Comparison of ENCODE assay signal across 13 cellular contexts in genomic region chr3:8357859-8358258, GRCh38.
DNase-seq lines count a peak whose midpoint lies in the region; ATAC-seq and TF ChIP-seq lines count a peak whose summit lies in the region.
"Had no signal": no experiment of that assay in that cellular context is flagged by ENCODE, and none has a peak within 500 bp of the region (broad histone marks: within the 10 kb centered on the region; RNA-seq: fewer than 3 reads in every experiment).

No MANE protein-coding gene starts in this region.

- intact Hi-C loops in naive thymus-derived CD4-positive, alpha-beta T cell (cut with micrococcal nuclease), result loop anchor here in 1 of 2 donors (1.0 to 5.0 kb wide), 6 partner anchors 21 to 481 kb away; partner anchors contain the start of gene LMCD1

- no peaks in the 10 kb centered on the region for H3K9me2 ChIP-seq in GM23248 (ENCODE audit: insufficient read depth)

- 68 to 69% methylated on average over 7 of the region's 7 CpGs for WGBS in GM23248 (ENCODE audit: low coverage in 1 of 2, low lambda C conversion rate in 2 of 2, missing lambda C conversion rate in 2 of 2), 2 experiments

- H3F3A ChIP-seq in GM23248 (ENCODE audit: insufficient read depth), result no peaks in the 10 kb centered on the region

- H3K4me1 ChIP-seq in CD4-positive, CD25-positive, alpha-beta regulatory T cell (ENCODE audit: control insufficient read depth, insufficient read depth, low read length, poor library complexity, severe bottlenecking), result peaks cover 35% of the 10 kb centered on the region
- H3K4me1 ChIP-seq in naive thymus-derived CD4-positive, alpha-beta T cell (ENCODE audit: control insufficient read depth in 2 of 2, insufficient read depth in 2 of 2, low read length in 2 of 2), result peaks cover 32 to 35% of the 10 kb centered on the region in 2 donors
- no peaks in the 10 kb centered on the region for H3K4me1 ChIP-seq in GM23248 (ENCODE audit: insufficient read depth)

- no peaks in the 10 kb centered on the region for H3K36me3 ChIP-seq in CD4-positive, CD25-positive, alpha-beta regulatory T cell (ENCODE audit: control insufficient read depth, insufficient read depth, low read length)
- no peaks in the 10 kb centered on the region for H3K36me3 ChIP-seq in naive thymus-derived CD4-positive, alpha-beta T cell (ENCODE audit: control insufficient read depth in 2 of 3, insufficient read depth in 3 of 3, low read length in 3 of 3)
- no peaks in the 10 kb centered on the region for H3K36me3 ChIP-seq in GM23248 (ENCODE audit: low read depth)

- H2AFZ ChIP-seq in GM23248, result no peak overlapping the region

- peaks cover 0 to 26% (median 9%) of the 10 kb centered on the region in 7 donors for H3K9me3 Mint-ChIP-seq in CD4-positive, CD25-positive, alpha-beta regulatory T cell
- H3K9me3 Mint-ChIP-seq in activated T-helper 17 cell treated with anti-CD3 and anti-CD28 coated beads, Interleukin-2, amount 50 U/mL, for 72 hours, result peaks cover 21% of the 10 kb centered on the region
- peaks cover 0 to 46% (median 25%) of the 10 kb centered on the region in 11 donors for H3K9me3 Mint-ChIP-seq in naive thymus-derived CD4-positive, alpha-beta T cell

- POLR2A ChIA-PET in naive thymus-derived CD4-positive, alpha-beta T cell (lab: Charles Lee), result interaction anchor here (1.0 to 1.3 kb wide), 4 partner anchors 10 to 59 kb away, joined by 3 to 4 read pairs (median 4); no protein-coding TSS in a partner anchor

- H3K79me2 ChIP-seq in GM23248 (ENCODE audit: insufficient read depth), result no peaks in the 10 kb centered on the region

- H3K27ac Mint-ChIP-seq in CD4-positive, CD25-positive, alpha-beta regulatory T cell, result peak overlapping the region; percentile 95 to 99 (median 96)
- H3K27ac Mint-ChIP-seq in activated T-helper 17 cell treated with anti-CD3 and anti-CD28 coated beads, Interleukin-2, amount 50 U/mL, for 72 hours, result peak overlapping the region; percentile 85
- peak overlapping the region; percentile 80 to 95 (median 90) for H3K27ac Mint-ChIP-seq in naive thymus-derived CD4-positive, alpha-beta T cell

- TF ChIP-seq CTCF in HL-60 (IDR thresholded peaks at IDR 0.05; ENCODE audit: insufficient read depth, low read length), result no peak

- ATAC-seq in CD4-positive, CD25-positive, alpha-beta regulatory T cell (ENCODE audit: low read depth in 2 of 2), result no peak
- ATAC-seq in activated T-helper 17 cell treated with anti-CD3 and anti-CD28 coated beads, Interleukin-2, amount 50 U/mL, for 72 hours (replicated peaks), result no peak
- no peak for ATAC-seq in naive thymus-derived CD4-positive, alpha-beta T cell

- peak overlapping the region; percentile 92 for H3K27ac ChIP-seq in CD4-positive, CD25-positive, alpha-beta regulatory T cell (ENCODE audit: insufficient read depth, low read length, poor library complexity, severe bottlenecking)
- H3K27ac ChIP-seq in HL-60 (replicated peaks) (peak overlapping the region; percentile 75), GM23248 (no peak overlapping the region)
- peak overlapping the region; percentile 74 for H3K27ac ChIP-seq in naive thymus-derived CD4-positive, alpha-beta T cell (ENCODE audit: low read depth, low read length)
- H3K27ac ChIP-seq: testis had no signal

- no peaks in the 10 kb centered on the region for H3K9me3 ChIP-seq in CD4-positive, CD25-positive, alpha-beta regulatory T cell (ENCODE audit: control insufficient read depth in 2 of 2, low read length in 2 of 2)
- peaks cover 0 to 3% (median 0%) of the 10 kb centered on the region in 3 experiments for H3K9me3 ChIP-seq in naive thymus-derived CD4-positive, alpha-beta T cell (ENCODE audit: control insufficient read depth in 2 of 3, low read length in 3 of 3)
- H3K9me3 ChIP-seq in GM23248 (ENCODE audit: low read depth), result no peaks in the 10 kb centered on the region
- H3K9me3 ChIP-seq: testis had no signal

- CTCF ChIA-PET in naive thymus-derived CD4-positive, alpha-beta T cell (lab: Charles Lee), result interaction anchor here (2.5 kb wide), 1 partner anchor 60 kb away, joined by 9 read pairs; no protein-coding TSS in a partner anchor

- peak overlapping the region; percentile 62 for H3K4me3 ChIP-seq in CD4-positive, CD25-positive, alpha-beta regulatory T cell (ENCODE audit: low read depth, low read length)
- H3K4me3 ChIP-seq in HL-60 (replicated peaks; ENCODE audit: insufficient read depth, low read length), result no peak overlapping the region
- peak overlapping the region; percentile 31 for H3K4me3 ChIP-seq in naive thymus-derived CD4-positive, alpha-beta T cell (ENCODE audit: low read length)
- no peak overlapping the region for H3K4me3 ChIP-seq in GM23248
- H3K4me3 ChIP-seq: testis had no signal

- H4K20me1 ChIP-seq in GM23248 (ENCODE audit: insufficient read depth), result no peaks in the 10 kb centered on the region

- no peak overlapping the region for H3K9ac ChIP-seq in GM23248

- peaks cover 12 to 52% (median 35%) of the 10 kb centered on the region in 4 donors for H3K4me1 Mint-ChIP-seq in CD4-positive, CD25-positive, alpha-beta regulatory T cell
- peaks cover 24% of the 10 kb centered on the region for H3K4me1 Mint-ChIP-seq in activated T-helper 17 cell treated with anti-CD3 and anti-CD28 coated beads, Interleukin-2, amount 50 U/mL, for 72 hours
- H3K4me1 Mint-ChIP-seq in naive thymus-derived CD4-positive, alpha-beta T cell, result peaks cover 25 to 70% (median 66%) of the 10 kb centered on the region in 7 donors

- peaks cover 15% of the 10 kb centered on the region for H3K36me3 Mint-ChIP-seq in CD4-positive, CD25-positive, alpha-beta regulatory T cell
- no peaks in the 10 kb centered on the region for H3K36me3 Mint-ChIP-seq in activated T-helper 17 cell treated with anti-CD3 and anti-CD28 coated beads, Interleukin-2, amount 50 U/mL, for 72 hours (ENCODE audit: low read depth)
- H3K36me3 Mint-ChIP-seq in naive thymus-derived CD4-positive, alpha-beta T cell, result peaks cover 12 to 40% (median 20%) of the 10 kb centered on the region in 5 donors

- H3K27me3 ChIP-seq in CD4-positive, CD25-positive, alpha-beta regulatory T cell (ENCODE audit: control insufficient read depth, insufficient read depth, low read length), result no peaks in the 10 kb centered on the region
- H3K27me3 ChIP-seq in HL-60 (ENCODE audit: insufficient read depth, poor library complexity, severe bottlenecking), result no peaks in the 10 kb centered on the region
- no peaks in the 10 kb centered on the region for H3K27me3 ChIP-seq in naive thymus-derived CD4-positive, alpha-beta T cell (ENCODE audit: control insufficient read depth in 2 of 2, insufficient read depth in 2 of 2, low read length in 2 of 2)
- peaks cover 3% of the 10 kb centered on the region; the same call in 1 of the 2 replicates for H3K27me3 ChIP-seq in GM23248 (replicated peaks; ENCODE audit: insufficient read depth)
- H3K27me3 ChIP-seq: testis had no signal

- in situ Hi-C loops in GM23248 (cut with MboI), result no loop called here

- H3K27me3 Mint-ChIP-seq in CD4-positive, CD25-positive, alpha-beta regulatory T cell, result peaks cover 10% of the 10 kb centered on the region
- no peaks in the 10 kb centered on the region for H3K27me3 Mint-ChIP-seq in activated T-helper 17 cell treated with anti-CD3 and anti-CD28 coated beads, Interleukin-2, amount 50 U/mL, for 72 hours
- H3K27me3 Mint-ChIP-seq in naive thymus-derived CD4-positive, alpha-beta T cell, result peaks cover 0 to 3% (median 0%) of the 10 kb centered on the region in 5 donors

- no peak overlapping the region for H3K4me2 ChIP-seq in GM23248 (ENCODE audit: unreplicated experiment)

- DNase-seq in CD4-positive, CD25-positive, alpha-beta regulatory T cell, result peak in 1 of 3 donors; percentile 2
- DNase-seq in HL-60 (ENCODE audit: low read depth in 1 of 2, low spot score in 1 of 2) (no peak), GM23248 (no peak), KG1 (lab: John Stamatoyannopoulos, UW) (no peak), UCSD-AML1 (lab: John Stamatoyannopoulos, UW; ENCODE audit: unreplicated experiment) (no peak)
- no peak for DNase-seq in naive thymus-derived CD4-positive, alpha-beta T cell
- DNase-seq: AML-193, midbrain, NCI-H187, NCI-H446 treated with DMSO at 0.1 percent for 48 hours, occipital lobe, testis had no signal

- peak overlapping the region in 3 of 4 donors; percentile 70 to 85 (median 77) for H3K4me3 Mint-ChIP-seq in CD4-positive, CD25-positive, alpha-beta regulatory T cell
- peak overlapping the region; percentile 71 for H3K4me3 Mint-ChIP-seq in activated T-helper 17 cell treated with anti-CD3 and anti-CD28 coated beads, Interleukin-2, amount 50 U/mL, for 72 hours
- peak overlapping the region in 9 of 10 donors; percentile 29 to 78 (median 64) for H3K4me3 Mint-ChIP-seq in naive thymus-derived CD4-positive, alpha-beta T cell

Comparison
In these comparisons a context has a peak if more than half of its experiments do, and no peak if none do; other contexts are left out.
1. H3K4me3 ChIP-seq: peak in CD4-positive, CD25-positive, alpha-beta regulatory T cell (single experiment) and naive thymus-derived CD4-positive, alpha-beta T cell (single experiment); none in HL-60 (single experiment) and GM23248 (single experiment).
2. Peak in every context shown above with its lines, with median percentiles within 50 percentile points of each other: H3K27ac Mint-ChIP-seq and H3K4me3 Mint-ChIP-seq.